In genomic region chr1:192550922-192551534, GRCh38 we compare ENCODE assay signal across 1 cellular context.
TF ChIP-seq lines count a peak whose summit lies in the region.

No MANE protein-coding gene starts in this region.

TF ChIP-seq in GM12878, 131 proteins besides CTCF, POLR2A, EP300 and RAD21 (continued from another document and continues in another):
- TF ChIP-seq E2F8 (IDR thresholded peaks at IDR 0.05; ENCODE audit: low read depth, partially characterized antibody) (no peak), BCL3 (IDR thresholded peaks at IDR 0.05; ENCODE audit: borderline replicate concordance, insufficient read depth, low read depth, low read length, poor library complexity, severe bottlenecking) (peak; percentile 88), RB1 (IDR thresholded peaks at IDR 0.05; ENCODE audit: borderline replicate concordance) (no peak), SPI1 (IDR thresholded peaks at IDR 0.05; ENCODE audit: borderline replicate concordance, insufficient read depth, low read depth, low read length) (peak; percentile 58; the same call in 1 of the 2 replicates), STAT1 (conservative IDR thresholded peaks at IDR 0.05) (no peak), IKZF2 (IDR thresholded peaks at IDR 0.05) (peak; percentile 98), ZNF217 (IDR thresholded peaks at IDR 0.05) (no peak), DPF2 (IDR thresholded peaks at IDR 0.05) (peak; percentile 84), CBX5 (IDR thresholded peaks at IDR 0.05; ENCODE audit: low read depth) (peak; percentile 64; the same call in 1 of the 2 replicates), BRCA1 (IDR thresholded peaks at IDR 0.05; ENCODE audit: low read depth, low read length) (no peak), ZNF622 (IDR thresholded peaks at IDR 0.05) (no peak), ASH2L (IDR thresholded peaks at IDR 0.05; ENCODE audit: borderline replicate concordance, low read depth) (no peak), MXI1 (IDR thresholded peaks at IDR 0.05; ENCODE audit: low read depth, low read length) (no peak), SREBF1 (IDR thresholded peaks at IDR 0.05; ENCODE audit: low read length) (no peak), SREBF2 (IDR thresholded peaks at IDR 0.05; ENCODE audit: low read length) (no peak), SKIL (IDR thresholded peaks at IDR 0.05; ENCODE audit: low read depth, poor library complexity, severe bottlenecking) (peak; percentile 82), SRF (IDR thresholded peaks at IDR 0.05; ENCODE audit: low read depth in 2 of 2, low read length in 2 of 2) (no peak), TCF3 (IDR thresholded peaks at IDR 0.05; ENCODE audit: borderline replicate concordance, insufficient read depth, low read depth, low read length) (0 out of 2 replicates have a peak, but pooled peaks have one; percentile 11), ZNF207 (IDR thresholded peaks at IDR 0.05; ENCODE audit: borderline replicate concordance) (no peak), ATF2 (IDR thresholded peaks at IDR 0.05; ENCODE audit: low read length) (peak; percentile 64), USF1 (IDR thresholded peaks at IDR 0.05; ENCODE audit: borderline replicate concordance, extremely low read length, insufficient read depth, low read depth, low read length) (no peak), SMAD5 (IDR thresholded peaks at IDR 0.05; ENCODE audit: low read depth) (no peak), SMARCA5 (IDR thresholded peaks at IDR 0.05) (peak; percentile 57; the same call in 1 of the 2 replicates), POLR2AphosphoS5 (IDR thresholded peaks at IDR 0.05; ENCODE audit: low read length) (peak; percentile 60), TBL1XR1 (IDR thresholded peaks at IDR 0.05; ENCODE audit: low read depth, low read length) (peak; percentile 49; the same call in 1 of the 2 replicates), NBN (IDR thresholded peaks at IDR 0.05) (peak; percentile 43), BCLAF1 (IDR thresholded peaks at IDR 0.05) (no peak), ZNF384 (IDR thresholded peaks at IDR 0.05; ENCODE audit: borderline replicate concordance, low read depth, low read length) (no peak), ZBTB33 (IDR thresholded peaks at IDR 0.05) (no peak), SUPT20H (IDR thresholded peaks at IDR 0.05; ENCODE audit: borderline replicate concordance, control insufficient read depth, low read depth, low read length) (no peak), PBX3 (IDR thresholded peaks at IDR 0.05; ENCODE audit: insufficient replicate concordance, low read depth, low read length) (no peak), EED (IDR thresholded peaks at IDR 0.05; ENCODE audit: low read depth) (peak; percentile 97), BMI1 (IDR thresholded peaks at IDR 0.05; ENCODE audit: borderline replicate concordance) (no peak; the same call in 1 of the 2 replicates), TCF7 (IDR thresholded peaks at IDR 0.05; ENCODE audit: borderline replicate concordance) (peak; percentile 62; the same call in 1 of the 2 replicates), SP1 (IDR thresholded peaks at IDR 0.05; ENCODE audit: low read depth, low read length) (peak; percentile 34), IRF4 (IDR thresholded peaks at IDR 0.05; ENCODE audit: low read depth, low read length) (peak; percentile 51; the same call in 1 of the 2 replicates), LARP7 (IDR thresholded peaks at IDR 0.05) (no peak), SIX5 (IDR thresholded peaks at IDR 0.05; ENCODE audit: low read depth, low read length, severe bottlenecking) (no peak), ZBTB4 (CRISPR knock-in tag; IDR thresholded peaks at IDR 0.05) (no peak), NFXL1 (IDR thresholded peaks at IDR 0.05; ENCODE audit: borderline replicate concordance) (no peak), SUZ12 (IDR thresholded peaks at IDR 0.05; ENCODE audit: unreplicated experiment) (no peak)
